In the genomic region with DNA sequence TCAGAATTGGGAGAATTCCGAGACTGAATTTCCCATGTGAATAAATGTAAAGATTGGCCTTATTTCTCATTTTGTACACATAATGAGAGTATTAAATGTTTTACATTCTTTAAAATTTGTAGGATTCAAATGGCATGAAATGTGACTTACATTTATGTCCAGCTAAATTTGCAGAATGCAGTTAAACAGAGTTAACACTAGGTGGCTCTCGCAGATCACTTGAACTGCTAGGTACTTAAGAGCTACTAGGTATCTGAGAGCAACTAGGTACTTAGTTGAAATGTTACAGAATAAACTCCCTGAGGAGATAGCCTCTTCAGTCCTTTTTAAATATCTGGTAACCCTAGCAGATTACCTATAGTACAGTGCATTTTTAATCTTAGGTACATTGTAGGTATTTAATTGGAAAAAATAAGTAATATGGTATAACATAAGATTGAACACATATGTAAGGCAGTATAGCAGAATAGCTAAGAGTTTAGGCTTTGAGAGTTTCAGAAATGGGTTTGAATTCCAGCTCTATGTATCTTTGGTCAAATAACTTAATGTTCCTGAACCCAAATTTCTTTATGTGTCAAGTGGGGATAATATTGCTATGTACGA, we compare ENCODE assay signal across 8 cellular contexts.
A peak's percentile ranks its signal among the peaks of the same experiment; 100 is the strongest.
DNase-seq lines count a peak whose midpoint lies in the region; ATAC-seq and TF ChIP-seq lines count a peak whose summit lies in the region.

No MANE protein-coding gene starts in this region.

- ATAC-seq in HG03432 (IDR thresholded peaks at IDR 0.05; ENCODE audit: unreplicated experiment) (peak; percentile 71), left cardiac atrium (peak; percentile 54 to 59)
- peak; percentile 63 for ATAC-seq in activated T-helper 17 cell treated with anti-CD3 and anti-CD28 coated beads, Interleukin-2, amount 50 U/mL, for 72 hours (replicated peaks)

- H3K27me3 Mint-ChIP-seq in activated T-helper 17 cell treated with anti-CD3 and anti-CD28 coated beads, Interleukin-2, amount 50 U/mL, for 72 hours, result no peaks in the 10 kb centered on the region

- peak; percentile 57 for DNase-seq in AG09319 (ENCODE audit: extremely low read depth, low read depth)
- DNase-seq in NCI-H446 (lab: John Stamatoyannopoulos, UW), result peak; percentile 16 to 65
- no peak for DNase-seq in left cardiac atrium
- DNase-seq in renal cortical epithelial cell (ENCODE audit: low read depth), result peak; percentile 88
- no peak for DNase-seq in T1000 (lab: John Stamatoyannopoulos, UW)

- H3K4me1 Mint-ChIP-seq in activated T-helper 17 cell treated with anti-CD3 and anti-CD28 coated beads, Interleukin-2, amount 50 U/mL, for 72 hours, result no peaks in the 10 kb centered on the region

- no peaks in the 10 kb centered on the region for H3K9me3 Mint-ChIP-seq in activated T-helper 17 cell treated with anti-CD3 and anti-CD28 coated beads, Interleukin-2, amount 50 U/mL, for 72 hours

- TF ChIP-seq CTCF in AG09319 (IDR thresholded peaks at IDR 0.05; ENCODE audit: low read depth, low read length) (peak; percentile 79), GM12873 (IDR thresholded peaks at IDR 0.05; ENCODE audit: insufficient read depth, low read depth, low read length, missing control alignments) (peak; percentile 78)

- H3K27ac Mint-ChIP-seq in activated T-helper 17 cell treated with anti-CD3 and anti-CD28 coated beads, Interleukin-2, amount 50 U/mL, for 72 hours, result no peak overlapping the region

- peaks cover 71% of the 10 kb centered on the region for H3K36me3 Mint-ChIP-seq in activated T-helper 17 cell treated with anti-CD3 and anti-CD28 coated beads, Interleukin-2, amount 50 U/mL, for 72 hours (ENCODE audit: low read depth)

- no peak overlapping the region for H3K4me3 Mint-ChIP-seq in activated T-helper 17 cell treated with anti-CD3 and anti-CD28 coated beads, Interleukin-2, amount 50 U/mL, for 72 hours

- intact Hi-C loops in left cardiac atrium (cut with DNase I), result loop anchor here (2.0 to 10.0 kb wide), 3 partner anchors 553 to 623 kb away; no protein-coding TSS in a partner anchor

Comparison
In these comparisons a context has a peak if more than half of its experiments do, and no peak if none do; other contexts are left out.
1. DNase-seq: peak in AG09319 (single experiment), NCI-H446 (2 of 2) and renal cortical epithelial cell (single experiment); none in left cardiac atrium (single experiment) and T1000 (single experiment).
2. Peak in every context shown above with its lines, with median percentiles within 50 percentile points of each other: ATAC-seq.